Comparison of ENCODE assay signal across 25 cellular contexts in the genomic region with DNA sequence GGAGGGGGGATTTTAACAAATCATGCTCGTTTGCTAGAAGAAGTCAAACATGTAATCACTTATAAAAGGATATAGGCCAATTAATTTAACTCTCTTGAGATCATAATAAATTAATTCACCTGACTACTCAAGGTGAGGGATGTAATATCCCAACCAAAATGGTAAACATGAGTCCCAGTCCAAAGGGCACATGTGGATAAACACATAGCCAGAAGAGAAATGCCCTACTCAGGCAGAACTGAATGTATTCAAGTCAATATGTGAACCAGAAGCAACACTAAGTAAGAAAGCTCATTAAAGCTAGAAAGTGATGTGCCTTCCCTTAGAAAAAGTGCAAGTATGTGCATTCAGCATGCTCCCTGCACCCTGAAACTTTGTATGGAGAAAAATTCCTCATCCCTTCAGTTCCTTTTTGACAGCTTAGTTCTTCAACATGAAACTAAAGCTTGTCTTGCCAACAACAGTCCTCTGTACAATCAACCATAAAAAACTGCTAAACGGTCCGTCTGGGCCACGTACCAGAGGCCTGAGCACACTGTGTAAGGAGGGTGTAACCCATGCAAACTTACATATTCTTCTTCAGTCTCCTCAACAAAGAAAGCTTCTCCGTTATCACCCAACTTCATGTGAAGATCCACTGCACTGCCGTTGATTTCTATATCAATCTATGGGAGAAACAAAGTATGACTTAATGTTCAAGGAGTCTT. TPM values are rescaled to one million over a fixed set of nuclear protein-coding genes. Genes with fewer than 3 reads are reported as not detected.
DNase-seq lines count a peak whose midpoint lies in the region; ATAC-seq lines count a peak whose summit lies in the region.
"Had no signal": no experiment of that assay in that cellular context is flagged by ENCODE, and none has a peak within 500 bp of the region (broad histone marks: within the 10 kb centered on the region; RNA-seq: fewer than 3 reads in every experiment).

No MANE protein-coding gene starts in this region.

- no peaks in the 10 kb centered on the region for H3K27me3 ChIP-seq in CD4-positive, CD25-positive, alpha-beta regulatory T cell (ENCODE audit: control insufficient read depth, insufficient read depth, low read length)
- H3K27me3 ChIP-seq in mucosa of stomach (ENCODE audit: control insufficient read depth, insufficient read depth, low read length): no peaks in the 10 kb centered on the region
- H3K27me3 ChIP-seq: breast epithelium, colonic mucosa, foreskin keratinocyte had no signal

- peaks cover 51% of the 10 kb centered on the region for H3K36me3 ChIP-seq in CD4-positive, CD25-positive, alpha-beta regulatory T cell (ENCODE audit: control insufficient read depth, insufficient read depth, low read length)
- H3K36me3 ChIP-seq in mucosa of stomach (ENCODE audit: control insufficient read depth, insufficient read depth, low read length): peaks cover 10% of the 10 kb centered on the region
- H3K36me3 ChIP-seq: breast epithelium had no signal

- peak overlapping the region; percentile 14 for H3K9ac ChIP-seq in mucosa of stomach (ENCODE audit: low read length)

- H3K9me3 ChIP-seq in CD4-positive, CD25-positive, alpha-beta regulatory T cell (ENCODE audit: control insufficient read depth in 2 of 2, low read length in 2 of 2): no peaks in the 10 kb centered on the region
- H3K9me3 ChIP-seq in mucosa of stomach (ENCODE audit: control insufficient read depth, low read length): no peaks in the 10 kb centered on the region
- H3K9me3 ChIP-seq: breast epithelium, colonic mucosa, left ventricle myocardium inferior had no signal

- no peaks in the 10 kb centered on the region for H3K27me3 Mint-ChIP-seq in T-helper 1 cell treated with Interleukin-12 subunit alpha and Interleukin-12 subunit beta and Interleukin-4 antibody, amounts not matched to agents 30 μg/mL and 1 μg/mL, for 36 hours (ENCODE audit: low read depth)
- peaks cover 5% of the 10 kb centered on the region for H3K27me3 Mint-ChIP-seq in CD4-positive, CD25-positive, alpha-beta regulatory T cell
- no peaks in the 10 kb centered on the region for H3K27me3 Mint-ChIP-seq in activated naive CD8-positive, alpha-beta T cell treated with anti-CD3 and anti-CD28 coated beads, Interleukin-2, amount 10 ng/mL, durations not matched to agents 7 days and 5 days
- H3K27me3 Mint-ChIP-seq: type B pancreatic cell had no signal

- no peaks in the 10 kb centered on the region for H3K9me3 Mint-ChIP-seq in T-helper 1 cell treated with Interleukin-12 subunit alpha and Interleukin-12 subunit beta and Interleukin-4 antibody, amounts not matched to agents 30 μg/mL and 1 μg/mL, for 36 hours
- no peaks in the 10 kb centered on the region for H3K9me3 Mint-ChIP-seq in CD4-positive, CD25-positive, alpha-beta regulatory T cell
- no peaks in the 10 kb centered on the region for H3K9me3 Mint-ChIP-seq in activated naive CD8-positive, alpha-beta T cell treated with anti-CD3 and anti-CD28 coated beads, Interleukin-2, amount 10 ng/mL, durations not matched to agents 7 days and 5 days
- H3K9me3 Mint-ChIP-seq: activated T-helper 2 cell treated with anti-CD3 and anti-CD28 coated beads, Interferon-gamma antibody, Interleukin-2, Interleukin-4, amounts not matched to agents 10 μg/mL and 5 μg/mL and 100 μg/mL, durations not matched to agents 14 hours and 24 hours and 36 hours; type B pancreatic cell had no signal

- no peak overlapping the region for H3K4me3 ChIP-seq in CD4-positive, CD25-positive, alpha-beta regulatory T cell (ENCODE audit: low read depth, low read length)
- no peak overlapping the region for H3K4me3 ChIP-seq in mucosa of stomach (ENCODE audit: low read length)
- H3K4me3 ChIP-seq: breast epithelium, colonic mucosa, left ventricle myocardium inferior had no signal

- H3K36me3 Mint-ChIP-seq in T-helper 1 cell treated with Interleukin-12 subunit alpha and Interleukin-12 subunit beta and Interleukin-4 antibody, amounts not matched to agents 30 μg/mL and 1 μg/mL, for 36 hours (ENCODE audit: low read depth): peaks cover 55% of the 10 kb centered on the region
- H3K36me3 Mint-ChIP-seq in CD4-positive, CD25-positive, alpha-beta regulatory T cell: peaks cover 65% of the 10 kb centered on the region
- H3K36me3 Mint-ChIP-seq in activated naive CD8-positive, alpha-beta T cell treated with anti-CD3 and anti-CD28 coated beads, Interleukin-2, amount 10 ng/mL, durations not matched to agents 7 days and 5 days: peaks cover 63% of the 10 kb centered on the region

- H3K4me1 ChIP-seq in CD4-positive, CD25-positive, alpha-beta regulatory T cell (ENCODE audit: control insufficient read depth, insufficient read depth, low read length, poor library complexity, severe bottlenecking): peaks cover 60% of the 10 kb centered on the region
- H3K4me1 ChIP-seq in mucosa of stomach (ENCODE audit: control insufficient read depth, insufficient read depth, low read length): peaks cover 16% of the 10 kb centered on the region
- H3K4me1 ChIP-seq: breast epithelium, colonic mucosa, foreskin keratinocyte had no signal

- peak overlapping the region; percentile 19 for H3K27ac Mint-ChIP-seq in T-helper 1 cell treated with Interleukin-12 subunit alpha and Interleukin-12 subunit beta and Interleukin-4 antibody, amounts not matched to agents 30 μg/mL and 1 μg/mL, for 36 hours
- peak overlapping the region; percentile 65 to 95 (median 91) for H3K27ac Mint-ChIP-seq in CD4-positive, CD25-positive, alpha-beta regulatory T cell
- H3K27ac Mint-ChIP-seq in activated naive CD8-positive, alpha-beta T cell treated with anti-CD3 and anti-CD28 coated beads, Interleukin-2, amount 10 ng/mL, durations not matched to agents 7 days and 5 days: peak overlapping the region; percentile 63
- H3K27ac Mint-ChIP-seq: type B pancreatic cell had no signal

- H3K27ac ChIP-seq in CD4-positive, CD25-positive, alpha-beta regulatory T cell (ENCODE audit: insufficient read depth, low read length, poor library complexity, severe bottlenecking): peak overlapping the region; percentile 96
- H3K27ac ChIP-seq: 22Rv1, colonic mucosa, foreskin keratinocyte, left ventricle myocardium inferior had no signal

- no peak for DNase-seq in T-helper 1 cell
- DNase-seq in CD4-positive, CD25-positive, alpha-beta regulatory T cell: no peak
- no peak for DNase-seq in activated naive CD8-positive, alpha-beta T cell treated with anti-CD3 and anti-CD28 coated beads, Interleukin-2, amount 10 ng/mL, durations not matched to agents 7 days and 5 days
- DNase-seq in pons (ENCODE audit: low spot score): no peak
- DNase-seq: amygdala, colonic mucosa, foreskin keratinocyte, GF-D8, GOT3, KG1, left ventricle myocardium inferior, MM.1S, NCI-H1417, NCI-H2081 treated with DMSO at 0.1 percent for 48 hours, nephron progenitor cell had no signal

- no peak overlapping the region for H3K4me3 Mint-ChIP-seq in T-helper 1 cell treated with Interleukin-12 subunit alpha and Interleukin-12 subunit beta and Interleukin-4 antibody, amounts not matched to agents 30 μg/mL and 1 μg/mL, for 36 hours
- H3K4me3 Mint-ChIP-seq in CD4-positive, CD25-positive, alpha-beta regulatory T cell: no peak overlapping the region
- H3K4me3 Mint-ChIP-seq in activated naive CD8-positive, alpha-beta T cell treated with anti-CD3 and anti-CD28 coated beads, Interleukin-2, amount 10 ng/mL, durations not matched to agents 7 days and 5 days: no peak overlapping the region
- H3K4me3 Mint-ChIP-seq: nephron progenitor cell, type B pancreatic cell had no signal

- ATAC-seq in CD4-positive, CD25-positive, alpha-beta regulatory T cell (ENCODE audit: low read depth in 2 of 2): no peak
- ATAC-seq in activated naive CD8-positive, alpha-beta T cell treated with anti-CD3 and anti-CD28 coated beads, Interleukin-2, amount 10 ng/mL, durations not matched to agents 7 days and 5 days (ENCODE audit: low read depth): no peak
- ATAC-seq in HG02610 (IDR thresholded peaks at IDR 0.05; ENCODE audit: unreplicated experiment) (no peak), HG02571 (IDR thresholded peaks at IDR 0.05; ENCODE audit: unreplicated experiment) (no peak)
- ATAC-seq: esophagus mucosa, foreskin keratinocyte, sciatic nerve had no signal

- POLR2A ChIA-PET in activated naive CD8-positive, alpha-beta T cell treated with anti-CD3 and anti-CD28 coated beads, Interleukin-2, amount 10 ng/mL, durations not matched to agents 7 days and 5 days (lab: Charles Lee): no interaction called here

- peaks cover 51% of the 10 kb centered on the region for H3K4me1 Mint-ChIP-seq in T-helper 1 cell treated with Interleukin-12 subunit alpha and Interleukin-12 subunit beta and Interleukin-4 antibody, amounts not matched to agents 30 μg/mL and 1 μg/mL, for 36 hours (ENCODE audit: low read depth)
- H3K4me1 Mint-ChIP-seq in CD4-positive, CD25-positive, alpha-beta regulatory T cell: peaks cover 44 to 84% (median 58%) of the 10 kb centered on the region in 4 donors
- peaks cover 64% of the 10 kb centered on the region for H3K4me1 Mint-ChIP-seq in activated naive CD8-positive, alpha-beta T cell treated with anti-CD3 and anti-CD28 coated beads, Interleukin-2, amount 10 ng/mL, durations not matched to agents 7 days and 5 days

RNA-seq across cellular contexts. Expression of gene LPIN2, which starts 58.9 kb away (rescaled TPM):
- 61.2 TPM for total RNA-seq in CD4-positive, CD25-positive, alpha-beta regulatory T cell
- polyA plus RNA-seq in CD4-positive, CD25-positive, alpha-beta regulatory T cell: 10 to 100 TPM; 39.3 to 52.7 (median 44.8) TPM
- 10 to 100 TPM; 91.0 to 93.9 TPM for total RNA-seq in activated naive CD8-positive, alpha-beta T cell treated with anti-CD3 and anti-CD28 coated beads, Interleukin-2, amount 10 ng/mL, durations not matched to agents 7 days and 5 days

Comparison
In these comparisons a context has a peak if more than half of its experiments do, and no peak if none do; other contexts are left out.
1. H3K27ac Mint-ChIP-seq: peak in every context shown above with its lines; median percentile 91 in CD4-positive, CD25-positive, alpha-beta regulatory T cell; 63 in activated naive CD8-positive, alpha-beta T cell treated with anti-CD3 and anti-CD28 coated beads, Interleukin-2, amount 10 ng/mL, durations not matched to agents 7 days and 5 days; 19 in T-helper 1 cell treated with Interleukin-12 subunit alpha and Interleukin-12 subunit beta and Interleukin-4 antibody, amounts not matched to agents 30 μg/mL and 1 μg/mL, for 36 hours.